21 cellular contexts compared by ENCODE assay signal in the genomic region with DNA sequence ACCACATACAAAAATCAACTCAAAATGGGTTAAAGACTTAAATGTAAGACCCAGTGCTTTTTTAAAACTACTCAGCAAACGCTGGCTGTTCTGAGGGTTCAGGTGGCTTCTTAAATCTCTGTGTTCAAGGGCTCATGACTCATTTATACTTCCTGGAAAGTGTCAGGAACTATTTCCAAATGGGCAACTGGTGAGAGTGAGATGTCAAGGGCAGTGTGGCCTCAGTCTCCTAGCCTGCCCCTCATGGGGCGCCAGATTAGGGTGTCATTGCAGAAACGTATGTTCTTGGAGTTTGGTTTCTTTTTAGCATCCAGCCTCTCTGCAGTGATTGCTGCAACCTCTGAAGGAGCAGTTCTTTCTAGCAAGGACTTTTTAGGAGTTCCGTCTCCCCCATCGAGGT.
"Had no signal": no experiment of that assay in that cellular context is flagged by ENCODE, and none has a peak within 500 bp of the region (broad histone marks: within the 10 kb centered on the region; RNA-seq: fewer than 3 reads in every experiment).

No MANE protein-coding gene starts in this region.

- H3K36me3 ChIP-seq: esophagus muscularis mucosa, spleen, stomach, upper lobe of left lung had no signal

- H3K9me3 ChIP-seq: body of pancreas, esophagus muscularis mucosa, spleen, stomach, testis, upper lobe of left lung had no signal

- H3K9me3 Mint-ChIP-seq: activated B cell treated with CpG ODN at 0.5 μM for 24 hours; central memory CD8-positive, alpha-beta T cell; natural killer cell had no signal

- H3K27me3 Mint-ChIP-seq: activated naive CD8-positive, alpha-beta T cell; central memory CD8-positive, alpha-beta T cell; progenitor cell of endocrine pancreas had no signal

- H3K4me1 Mint-ChIP-seq: activated B cell treated with CpG ODN at 0.5 μM for 24 hours; central memory CD8-positive, alpha-beta T cell had no signal

- H3K27ac Mint-ChIP-seq: activated B cell treated with CpG ODN at 0.5 μM for 24 hours; activated naive CD8-positive, alpha-beta T cell; natural killer cell; progenitor cell of endocrine pancreas had no signal

- H3K36me3 Mint-ChIP-seq: activated naive CD8-positive, alpha-beta T cell; natural killer cell had no signal

- H3K4me3 ChIP-seq: body of pancreas, coronary artery, esophagus muscularis mucosa, spleen, stomach, testis, upper lobe of left lung had no signal

- DNase-seq: activated B cell treated with CpG ODN at 0.5 μM for 24 hours; activated CD4-positive, alpha-beta T cell treated with anti-CD3 and anti-CD28 coated beads for 48 hours; activated CD8-positive, alpha-beta memory T cell treated with anti-CD3 and anti-CD28 coated beads, Interleukin-2, amount 50 U/mL, for 48 hours; activated gamma-delta T cell treated with Interleukin-2 at 50 U/mL for 16 hours; amygdala; body of pancreas; glutamatergic neuron; natural killer cell; nucleus accumbens; spleen; stimulated activated CD4-positive, alpha-beta T cell treated with anti-CD3 and anti-CD28 coated beads, Interleukin-1b, Interleukin-23, amount 100 ng/mL, for 48 hours; stomach; T-helper 2 cell; testis; upper lobe of left lung had no signal

- H3K27ac ChIP-seq: body of pancreas, coronary artery, esophagus muscularis mucosa, stomach, testis, upper lobe of left lung had no signal

- H3K4me3 Mint-ChIP-seq: activated B cell treated with CpG ODN at 0.5 μM for 24 hours; activated naive CD8-positive, alpha-beta T cell; central memory CD8-positive, alpha-beta T cell; natural killer cell had no signal

- H3K4me1 ChIP-seq: body of pancreas, upper lobe of left lung had no signal

- H3K27me3 ChIP-seq: body of pancreas, esophagus muscularis mucosa, spleen, stomach, testis, upper lobe of left lung had no signal

- ATAC-seq: body of pancreas, natural killer cell, sciatic nerve had no signal
